Comparison of ENCODE assay signal across 15 cellular contexts in genomic region chr1:53598956-53599355, GRCh38.
"Had no signal": no experiment of that assay in that cellular context is flagged by ENCODE, and none has a peak within 500 bp of the region (broad histone marks: within the 10 kb centered on the region; RNA-seq: fewer than 3 reads in every experiment).

No MANE protein-coding gene starts in this region.

- H3K4me1 ChIP-seq: foreskin keratinocyte, uterus had no signal

- H3K36me3 Mint-ChIP-seq: immature natural killer cell had no signal

- H3K4me3 ChIP-seq: lung, uterus had no signal

- H3K27me3 Mint-ChIP-seq: dendritic cell treated with granulocyte-macrophage colony-stimulating factor and Interleukin-4, amounts not matched to agents 40 ng/mL and 50 ng/mL, for 4 days had no signal

- H3K27ac Mint-ChIP-seq: dendritic cell treated with granulocyte-macrophage colony-stimulating factor and Interleukin-4, amounts not matched to agents 40 ng/mL and 50 ng/mL, for 4 days; nephron progenitor cell had no signal

- H3K36me3 ChIP-seq: neutrophil, uterus had no signal

- DNase-seq: foreskin keratinocyte; immature natural killer cell; left ventricle myocardium superior; mesenchymal stem cell; midbrain; nephron progenitor cell; small intestine; stimulated activated CD4-positive, alpha-beta T cell treated with anti-CD3 and anti-CD28 coated beads, Interleukin-2, amount 100 ng/mL, for 48 hours; stimulated activated naive CD4-positive, alpha-beta T cell treated with Interleukin-2 at 50 U/mL for 16 hours; trophoblast cell; uterus had no signal

- H3K9me3 Mint-ChIP-seq: dendritic cell treated with granulocyte-macrophage colony-stimulating factor and Interleukin-4, amounts not matched to agents 40 ng/mL and 50 ng/mL, for 4 days; immature natural killer cell; nephron progenitor cell had no signal

- H3K27ac ChIP-seq: foreskin keratinocyte, neutrophil, uterus had no signal

- H3K27me3 ChIP-seq: neutrophil, uterus had no signal

- ATAC-seq: foreskin keratinocyte, left ventricle myocardium superior, right cardiac atrium had no signal

- H3K4me3 Mint-ChIP-seq: dendritic cell treated with granulocyte-macrophage colony-stimulating factor and Interleukin-4, amounts not matched to agents 40 ng/mL and 50 ng/mL, for 4 days; immature natural killer cell; nephron progenitor cell had no signal

- H3K9me3 ChIP-seq: neutrophil, uterus had no signal
